ENCODE assay signal across 24 cellular contexts in genomic region chr7:133021196-133021595, GRCh38.
DNase-seq lines count a peak whose midpoint lies in the region; TF ChIP-seq lines count a peak whose summit lies in the region.
"Had no signal": no experiment of that assay in that cellular context is flagged by ENCODE, and none has a peak within 500 bp of the region (broad histone marks: within the 10 kb centered on the region; RNA-seq: fewer than 3 reads in every experiment).

No MANE protein-coding gene starts in this region.

- CTCF ChIA-PET in A673 (lab: Charles Lee): no interaction called here

- no peaks in the 10 kb centered on the region for H3K36me3 ChIP-seq in A673 (ENCODE audit: insufficient read depth, low read length, poor library complexity, severe bottlenecking)
- H3K36me3 ChIP-seq in SK-N-MC (ENCODE audit: insufficient read depth, low read length): 0 out of 2 replicates have a peak, but pooled peaks cover 6% of the 10 kb centered on the region
- H3K36me3 ChIP-seq: MG63 had no signal

- no peak for TF ChIP-seq CTCF in A673 (conservative IDR thresholded peaks at IDR 0.05; ENCODE audit: low read depth, low read length)

- intact Hi-C loops in A673 (cut with micrococcal nuclease; ENCODE audit: unreplicated experiment): no loop called here

- H3K4me1 ChIP-seq in A673 (ENCODE audit: insufficient read depth, low read length, poor library complexity, severe bottlenecking): peaks cover 16% of the 10 kb centered on the region
- H3K4me1 ChIP-seq: SJCRH30 had no signal

- H3K9me3 ChIP-seq in A673 (ENCODE audit: low read depth, low read length, poor library complexity, severe bottlenecking) (peaks cover under 1% of the 10 kb centered on the region), SK-N-MC (ENCODE audit: low read depth, low read length) (no peaks in the 10 kb centered on the region)
- H3K9me3 ChIP-seq: MG63 had no signal

- H3K4me3 ChIP-seq in A673 (ENCODE audit: low read depth, low read length, poor library complexity, severe bottlenecking) (no peak overlapping the region), SK-N-MC (no peak overlapping the region)
- H3K4me3 ChIP-seq: BLaER1, GM12878, MG63, PC-9, SJCRH30 had no signal

- H3K27ac ChIP-seq in A673 (ENCODE audit: low read depth, low read length, poor library complexity, severe bottlenecking) (no peak overlapping the region), SK-N-MC (0 out of 2 replicates have a peak overlapping the region, but pooled peaks have one; percentile 60)
- H3K27ac ChIP-seq: BLaER1, PC-9, SJCRH30 had no signal

- H3K9ac ChIP-seq in SK-N-MC (ENCODE audit: insufficient read length): no peak overlapping the region
- H3K9ac ChIP-seq: BLaER1 had no signal

- POLR2A ChIA-PET in A673 (lab: Charles Lee; ENCODE audit: low non-redundant PET): interaction anchor here (1.2 kb wide), 1 partner anchor 9 kb away, joined by 11 read pairs; no protein-coding TSS in a partner anchor

- DNase-seq in A673 (ENCODE audit: low spot score) (peak; percentile 45), SK-N-MC (ENCODE audit: low read depth, low spot score) (no peak), dermis blood vessel endothelial cell (peak; percentile 35), lung microvascular endothelial cell (ENCODE audit: low read depth in 2 of 2) (peak; percentile 20 to 25), NCI-H446 treated with DMSO at 0.1 percent for 48 hours (lab: John Stamatoyannopoulos, UW) (no peak), DMS 273 treated with DMSO at 0.1 percent for 48 hours (lab: John Stamatoyannopoulos, UW) (no peak), SKM-1 (lab: John Stamatoyannopoulos, UW; ENCODE audit: unreplicated experiment) (no peak), NCI-H446 (lab: John Stamatoyannopoulos, UW) (no peak)
- DNase-seq: 8988T; CD4-positive, CD25-positive, alpha-beta regulatory T cell; DMS53; H7; IMR-90; KG1; MG63; NCI-H1105 treated with DMSO at 0.1 percent for 48 hours; NCI-H146; NCI-H1930; NCI-H2107; NCI-H526 treated with DMSO at 0.1 percent for 48 hours; PC-9; SJCRH30 had no signal

- no peaks in the 10 kb centered on the region for H3K27me3 ChIP-seq in A673 (replicated peaks; ENCODE audit: insufficient read depth, low read depth, low read length, poor library complexity)
- H3K27me3 ChIP-seq: BLaER1, MG63, SJCRH30 had no signal

- no TSS peak for BruUV-seq in A673 (replicated peaks; lab: Mats Ljungman, UMichigan)

Comparison
In these comparisons a context has a peak if more than half of its experiments do, and no peak if none do; other contexts are left out.
1. DNase-seq: peak in A673 (single experiment), dermis blood vessel endothelial cell (single experiment) and lung microvascular endothelial cell (2 of 2); none in SK-N-MC (single experiment), NCI-H446 treated with DMSO at 0.1 percent for 48 hours (single experiment), DMS 273 treated with DMSO at 0.1 percent for 48 hours (single experiment), SKM-1 (single experiment) and NCI-H446 (0 of 2).